Comparison of ENCODE assay signal across 8 cellular contexts in genomic region chr1:180501865-180502360, GRCh38. TPM values are rescaled to one million over a fixed set of nuclear protein-coding genes. Genes with fewer than 3 reads are reported as not detected.
DNase-seq lines count a peak whose midpoint lies in the region; ATAC-seq lines count a peak whose summit lies in the region.

No MANE protein-coding gene starts in this region.

- peak overlapping the region; percentile 19 for H4K91ac ChIP-seq in neuronal stem cell (ENCODE audit: low read depth, low read length, poor library complexity)

- H3K27me3 Mint-ChIP-seq in effector memory CD8-positive, alpha-beta T cell, result no peaks in the 10 kb centered on the region

- H3K9me3 ChIP-seq in NT2/D1 (ENCODE audit: insufficient read depth, low read length), result peaks cover 2% of the 10 kb centered on the region; the same call in 1 of the 2 replicates
- H3K9me3 ChIP-seq in neuronal stem cell (replicated peaks in 1 of 2; ENCODE audit: control insufficient read depth in 2 of 2, insufficient read depth in 1 of 2, low read depth in 1 of 2, low read length in 2 of 2), result no peaks in the 10 kb centered on the region

- H3K4ac ChIP-seq in neuronal stem cell (ENCODE audit: low read length), result no peak overlapping the region

- peak overlapping the region; percentile 97 for H2BK15ac ChIP-seq in neuronal stem cell (ENCODE audit: low read length)

- WGBS in neuronal stem cell (ENCODE audit: extremely low coverage in 2 of 2, insufficient read length in 2 of 2, insufficient replicate concordance in 1 of 2), 2 donors, result no CpG with 5 or more reads among the region's 18 CpGs

- no peak overlapping the region for H4K8ac ChIP-seq in neuronal stem cell (ENCODE audit: low read depth, low read length)

- H3K9ac ChIP-seq in NT2/D1 (ENCODE audit: insufficient read length, low read depth) (peak overlapping the region; percentile 99), neuronal stem cell (ENCODE audit: low read depth, low read length, poor library complexity) (peak overlapping the region; percentile 93)

- H2AFZ ChIP-seq in neuronal stem cell (ENCODE audit: low read length), result peak overlapping the region; percentile 96

- peak overlapping the region; percentile 92 to 93 for H3K4me3 Mint-ChIP-seq in effector memory CD8-positive, alpha-beta T cell

- peak overlapping the region; percentile 74 for H3K4me2 ChIP-seq in neuronal stem cell (ENCODE audit: insufficient read depth, low read length, poor library complexity, severe bottlenecking)

- H3K18ac ChIP-seq in neuronal stem cell (ENCODE audit: low read length), result peak overlapping the region; percentile 97

- peak overlapping the region; percentile 100 for H3K23ac ChIP-seq in neuronal stem cell (ENCODE audit: low read depth, low read length, poor library complexity)

- DNase-seq in COR-L47 (lab: John Stamatoyannopoulos, UW), result peak; percentile 74
- DNase-seq in GM19240 (ENCODE audit: insufficient read length, low spot score), result peak; percentile 29
- no peak for DNase-seq in NT2/D1 (ENCODE audit: low read depth, low spot score)
- peak in 1 of 3 experiments; percentile 38 for DNase-seq in effector memory CD8-positive, alpha-beta T cell
- no peak for DNase-seq in neuronal stem cell (ENCODE audit: low spot score)
- DNase-seq in superior temporal gyrus (ENCODE audit: extremely low spot score), result no peak

- H3K36me3 ChIP-seq in NT2/D1 (ENCODE audit: insufficient read depth, insufficient read length, low read length) (peaks cover 38% of the 10 kb centered on the region), neuronal stem cell (replicated peaks in 1 of 2; ENCODE audit: control insufficient read depth in 2 of 2, insufficient read depth in 2 of 2, low read length in 2 of 2) (peaks cover 0 to 40% of the 10 kb centered on the region in 2 donors)

- no peak overlapping the region for H2AK5ac ChIP-seq in neuronal stem cell (ENCODE audit: low read depth, low read length)

- peak overlapping the region; percentile 79 for H2BK5ac ChIP-seq in neuronal stem cell (ENCODE audit: low read length)

- no peaks in the 10 kb centered on the region for H3K4me1 ChIP-seq in NT2/D1 (ENCODE audit: insufficient read depth, insufficient read length)
- peaks cover 0 to 8% of the 10 kb centered on the region in 2 donors for H3K4me1 ChIP-seq in neuronal stem cell (ENCODE audit: control insufficient read depth in 2 of 2, insufficient read depth in 1 of 2, low read depth in 1 of 2, low read length in 2 of 2)

- peak overlapping the region; percentile 25 for H2BK120ac ChIP-seq in neuronal stem cell (ENCODE audit: low read depth, low read length)

- H2BK12ac ChIP-seq in neuronal stem cell (ENCODE audit: low read length), result no peak overlapping the region

- H3K36me3 Mint-ChIP-seq in effector memory CD8-positive, alpha-beta T cell (ENCODE audit: insufficient read depth), result peaks cover 11% of the 10 kb centered on the region

- H3K27me3 ChIP-seq in NT2/D1 (ENCODE audit: insufficient read depth, insufficient read length), result peaks cover 6% of the 10 kb centered on the region
- no peaks in the 10 kb centered on the region for H3K27me3 ChIP-seq in neuronal stem cell (ENCODE audit: control insufficient read depth in 3 of 3, insufficient read depth in 3 of 3, low read depth in 1 of 3, low read length in 3 of 3)

- peak overlapping the region; percentile 90 for H3K27ac ChIP-seq in neuronal stem cell (replicated peaks; ENCODE audit: low read length)

- H3K4me1 Mint-ChIP-seq in effector memory CD8-positive, alpha-beta T cell (ENCODE audit: low read depth in 2 of 2), result peaks cover 19 to 22% of the 10 kb centered on the region in 2 donors

- H3K4me3 ChIP-seq in NT2/D1 (ENCODE audit: insufficient read length, low read depth) (peak overlapping the region; percentile 98), neuronal stem cell (ENCODE audit: low read length in 2 of 2) (peak overlapping the region; percentile 72 to 87)

- H3K79me1 ChIP-seq in neuronal stem cell (ENCODE audit: low read depth, low read length), result no peaks in the 10 kb centered on the region

- no peaks in the 10 kb centered on the region for H3K9me3 Mint-ChIP-seq in effector memory CD8-positive, alpha-beta T cell

- peak; percentile 32 for ATAC-seq in HG03378 (IDR thresholded peaks at IDR 0.05; ENCODE audit: unreplicated experiment)
- peak; percentile 33 for ATAC-seq in effector memory CD8-positive, alpha-beta T cell (replicated peaks)
- ATAC-seq in GM18520 (IDR thresholded peaks at IDR 0.05; ENCODE audit: unreplicated experiment), result no peak

- peak overlapping the region; percentile 3 for H3K14ac ChIP-seq in neuronal stem cell (ENCODE audit: low read length)

- H3K27ac Mint-ChIP-seq in effector memory CD8-positive, alpha-beta T cell, result peak overlapping the region; percentile 91 to 93

RNA-seq across cellular contexts. Expression of gene ACBD6, which starts 0.5 kb away (rescaled TPM):
- polyA plus RNA-seq in neuronal stem cell (2013, experiment 1 of 2), result 42.4 TPM
- polyA plus RNA-seq in neuronal stem cell (2013, experiment 2 of 2), result 40.3 TPM

RNA-seq across cellular contexts. Expression of gene OVAAL, which starts 56.9 kb away (rescaled TPM):
- not detected for polyA plus RNA-seq in neuronal stem cell (2013, experiment 1 of 2)
- not detected for polyA plus RNA-seq in neuronal stem cell (2013, experiment 2 of 2)

Comparison
In these comparisons a context has a peak if more than half of its experiments do, and no peak if none do; other contexts are left out.
1. DNase-seq: peak in COR-L47 (single experiment) and GM19240 (single experiment); none in NT2/D1 (single experiment), neuronal stem cell (single experiment) and superior temporal gyrus (single experiment).